Comparison of ENCODE assay signal across 28 cellular contexts in the genomic region with DNA sequence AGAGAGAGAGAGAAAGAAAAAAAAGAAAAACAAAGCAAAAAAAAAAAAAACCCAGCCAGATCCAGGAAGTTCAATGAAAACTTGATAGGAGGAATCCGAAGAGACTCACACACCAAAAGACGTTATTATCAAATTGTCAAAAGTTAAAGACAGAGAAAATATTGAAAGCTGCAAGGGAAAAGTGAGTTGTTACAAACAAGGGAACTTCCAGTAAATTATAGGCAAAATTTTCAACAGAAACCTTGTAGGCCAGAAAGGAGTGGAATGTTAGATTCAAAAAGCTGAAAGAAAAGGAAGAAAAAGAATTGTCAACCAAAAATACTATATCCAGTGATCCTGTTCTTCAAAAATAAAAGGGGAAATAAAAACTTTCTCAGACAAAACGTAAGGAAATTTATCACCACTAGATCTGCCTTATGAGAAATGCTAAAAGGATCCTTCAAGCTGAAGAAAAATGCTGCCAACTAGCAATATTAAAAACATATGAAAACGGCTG.
"Had no signal": no experiment of that assay in that cellular context is flagged by ENCODE, and none has a peak within 500 bp of the region (broad histone marks: within the 10 kb centered on the region; RNA-seq: fewer than 3 reads in every experiment).

No MANE protein-coding gene starts in this region.

- DNase-seq: natural killer cell; occipital lobe; ovary; psoas muscle; right cardiac atrium; right lobe of liver; sigmoid colon; small intestine; stimulated activated CD4-positive, alpha-beta T cell treated with anti-CD3 and anti-CD28 coated beads, Interleukin-15, amount 100 ng/mL, for 24 hours; stimulated activated CD4-positive, alpha-beta T cell treated with anti-CD3 and anti-CD28 coated beads, Interleukin-2, amount 100 ng/mL, for 24 hours; stimulated activated CD4-positive, alpha-beta T cell treated with anti-CD3 and anti-CD28 coated beads, Interleukin-2, amount 100 ng/mL, for 48 hours; stimulated activated CD4-positive, alpha-beta T cell treated with anti-CD3 and anti-CD28 coated beads, Interleukin-4, amount 100 ng/mL, for 24 hours; stimulated activated naive CD4-positive, alpha-beta T cell; stimulated activated naive CD8-positive, alpha-beta T cell treated with anti-CD3 and anti-CD28 coated beads, Interleukin-15, amount 100 ng/mL, for 72 hours; stimulated activated naive CD8-positive, alpha-beta T cell treated with anti-CD3 and anti-CD28 coated beads, Interleukin-15, Interleukin-2, amounts not matched to agents 100 U/mL and 50 U/mL, for 24 hours; substantia nigra; testis; tibial artery; transverse colon; upper lobe of right lung had no signal

- H3K9ac ChIP-seq: neural progenitor cell, parathyroid adenoma had no signal

- FAIRE-seq: small intestine had no signal

- H3K27me3 Mint-ChIP-seq: stimulated activated naive CD8-positive, alpha-beta T cell treated with anti-CD3 and anti-CD28 coated beads, Interleukin-15, amount 100 ng/mL, for 72 hours; type B pancreatic cell had no signal

- H3K4me1 Mint-ChIP-seq: nephron, neural progenitor cell had no signal

- ATAC-seq: natural killer cell; psoas muscle; right cardiac atrium; right lobe of liver; stimulated activated effector memory CD8-positive, alpha-beta T cell treated with anti-CD3 and anti-CD28 coated beads, Interleukin-12 subunit alpha, Interleukin-12 subunit beta, amount 100 ng/mL, for 72 hours; stimulated activated naive CD8-positive, alpha-beta T cell treated with anti-CD3 and anti-CD28 coated beads, Interleukin-15, amount 100 ng/mL, for 72 hours; stimulated activated naive CD8-positive, alpha-beta T cell treated with anti-CD3 and anti-CD28 coated beads, Interleukin-15, Interleukin-2, amounts not matched to agents 100 U/mL and 50 U/mL, for 24 hours; upper lobe of right lung had no signal

- H3K4me2 ChIP-seq: neural progenitor cell had no signal

- H2AFZ ChIP-seq: neural progenitor cell, parathyroid adenoma had no signal

- H3K36me3 ChIP-seq: neural progenitor cell, ovary, upper lobe of right lung, vagina had no signal

- H3K4me3 Mint-ChIP-seq: natural killer cell; nephron; neural progenitor cell; stimulated activated effector memory CD8-positive, alpha-beta T cell treated with anti-CD3 and anti-CD28 coated beads, Interleukin-12 subunit alpha, Interleukin-12 subunit beta, amount 100 ng/mL, for 72 hours; stimulated activated naive CD8-positive, alpha-beta T cell treated with anti-CD3 and anti-CD28 coated beads, Interleukin-15, amount 100 ng/mL, for 72 hours; type B pancreatic cell had no signal

- H3K27me3 ChIP-seq: neural progenitor cell, ovary, right lobe of liver, sigmoid colon, suprapubic skin, testis, tibial artery, transverse colon, upper lobe of right lung, vagina had no signal

- H3K9me3 ChIP-seq: ovary, right lobe of liver, testis had no signal

- H3K27ac Mint-ChIP-seq: natural killer cell; nephron; neural progenitor cell; progenitor cell of endocrine pancreas; stimulated activated effector memory CD8-positive, alpha-beta T cell treated with anti-CD3 and anti-CD28 coated beads, Interleukin-12 subunit alpha, Interleukin-12 subunit beta, amount 100 ng/mL, for 72 hours; stimulated activated naive CD8-positive, alpha-beta T cell treated with anti-CD3 and anti-CD28 coated beads, Interleukin-15, amount 100 ng/mL, for 72 hours; type B pancreatic cell had no signal

- H3K27ac ChIP-seq: neural progenitor cell, ovary, parathyroid adenoma, psoas muscle, right lobe of liver, sigmoid colon, suprapubic skin, testis, tibial artery, transverse colon, upper lobe of right lung, vagina had no signal

- H3K4me1 ChIP-seq: neural progenitor cell, parathyroid adenoma, psoas muscle, right lobe of liver, sigmoid colon, suprapubic skin, testis, tibial artery, transverse colon, upper lobe of right lung, vagina had no signal

- H3K4me3 ChIP-seq: neural progenitor cell, ovary, psoas muscle, right lobe of liver, sigmoid colon, suprapubic skin, testis, tibial artery, transverse colon, upper lobe of right lung, vagina had no signal
